ENCODE assay signal across 10 cellular contexts in genomic region chr19:11225815-11226214, GRCh38. TPM values are rescaled to one million over a fixed set of nuclear protein-coding genes. Genes with fewer than 3 reads are reported as not detected.
"Had no signal": no experiment of that assay in that cellular context is flagged by ENCODE, and none has a peak within 500 bp of the region (broad histone marks: within the 10 kb centered on the region; RNA-seq: fewer than 3 reads in every experiment).

No MANE protein-coding gene starts in this region.

- ATAC-seq: GM23338 had no signal

- H3K4me1 Mint-ChIP-seq: IgD-negative memory B cell had no signal

- H3K4me3 Mint-ChIP-seq: GM23338, H9, HFFc6, IgD-negative memory B cell had no signal

- H2AFZ ChIP-seq: GM23338 had no signal

- FAIRE-seq: H1, H54, HTR-8/SVneo had no signal

- H3K4me2 ChIP-seq: GM23338 had no signal

- H3K27ac Mint-ChIP-seq: GM23338, H9, HFFc6 had no signal

- DNase-seq: H9, HCEC 1CT, HFFc6, KG1 had no signal

- H3K27me3 Mint-ChIP-seq: IgD-negative memory B cell had no signal

- H3K4me3 ChIP-seq: GM23338 had no signal

RNA-seq across cellular contexts. Expression of gene ANGPTL8, which starts 13.6 kb away (rescaled TPM):
- total RNA-seq: GM23338, H1, H9, HFFc6, HT-29 had no signal
- polyA plus RNA-seq: GM23338, H1, IgD-negative memory B cell had no signal

RNA-seq across cellular contexts. Expression of gene KANK2, which starts 28.5 kb away (rescaled TPM):
- polyA plus RNA-seq: IgD-negative memory B cell had no signal
